Comparison of ENCODE assay signal across 8 cellular contexts in the genomic region with DNA sequence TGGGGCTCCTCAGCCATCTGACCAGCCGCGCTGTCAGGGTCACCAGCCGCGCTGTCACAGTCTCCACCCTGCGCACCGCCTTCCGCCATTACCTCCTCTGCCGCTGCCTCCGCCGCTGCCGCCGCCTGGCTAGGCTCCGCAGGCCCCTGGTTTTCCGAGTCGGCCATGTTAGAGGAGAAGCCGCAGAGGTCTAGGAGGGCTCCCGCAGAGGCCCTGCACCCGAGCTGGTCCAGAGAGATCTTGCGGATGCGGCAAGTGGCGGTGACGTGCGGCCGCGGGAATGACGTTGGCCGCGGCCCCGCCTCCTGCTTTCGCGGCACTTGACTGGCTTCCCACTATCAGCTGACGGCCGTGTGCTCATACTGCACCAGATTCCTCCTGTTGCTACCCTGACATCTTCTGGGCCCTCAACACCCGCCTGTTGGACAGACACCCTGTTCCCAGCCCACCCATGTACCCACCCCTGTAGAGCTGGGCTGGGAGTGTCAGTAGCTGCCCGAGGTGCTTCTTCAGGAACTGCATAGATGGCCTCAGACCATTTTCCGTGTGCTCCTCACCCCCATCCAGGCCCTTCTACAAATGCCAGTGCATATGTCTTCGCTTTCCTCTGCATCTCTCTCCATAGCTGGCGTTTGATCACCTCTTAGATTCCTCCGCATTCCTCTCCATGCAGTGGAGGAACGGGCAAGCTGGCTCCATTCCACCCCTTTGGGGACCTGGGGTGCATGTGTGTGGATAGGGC. TPM values are rescaled to one million over a fixed set of nuclear protein-coding genes. Genes with fewer than 3 reads are reported as not detected.
DNase-seq lines count a peak whose midpoint lies in the region; ATAC-seq, FAIRE-seq and TF ChIP-seq lines count a peak whose summit lies in the region.

A gene with protein sequence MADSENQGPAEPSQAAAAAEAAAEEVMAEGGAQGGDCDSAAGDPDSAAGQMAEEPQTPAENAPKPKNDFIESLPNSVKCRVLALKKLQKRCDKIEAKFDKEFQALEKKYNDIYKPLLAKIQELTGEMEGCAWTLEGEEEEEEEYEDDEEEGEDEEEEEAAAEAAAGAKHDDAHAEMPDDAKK (minus strand): TSS at position 242 of the 742 bp plus-strand sequence. CDS start 75 bp downstream, at position 167.

- TF ChIP-seq CTCF in AG04450 (IDR thresholded peaks at IDR 0.05; ENCODE audit: low read depth, low read length) (no peak), RWPE1 (conservative IDR thresholded peaks at IDR 0.05; ENCODE audit: low read depth) (no peak), glutamatergic neuron (IDR thresholded peaks at IDR 0.05; ENCODE audit: partially characterized antibody, unreplicated experiment) (no peak), ovary (IDR thresholded peaks at IDR 0.05) (no peak), tibial nerve (IDR thresholded peaks at IDR 0.05) (no peak)

- peaks cover 5% of the 10 kb centered on the region; the same call in 1 of the 2 replicates for H3K9me3 ChIP-seq in AG04450 (ENCODE audit: control insufficient read depth, insufficient read depth, low read length)
- no peaks in the 10 kb centered on the region for H3K9me3 ChIP-seq in ovary
- no peaks in the 10 kb centered on the region for H3K9me3 ChIP-seq in tibial nerve

- H3K27me3 ChIP-seq in AG04450 (ENCODE audit: control insufficient read depth, insufficient read depth, low read length) = no peaks in the 10 kb centered on the region
- H3K27me3 ChIP-seq in ovary = no peaks in the 10 kb centered on the region
- no peaks in the 10 kb centered on the region for H3K27me3 ChIP-seq in tibial nerve

- H3K9me3 Mint-ChIP-seq in activated naive CD4-positive, alpha-beta T cell treated with anti-CD3 and anti-CD28 coated beads, Interleukin-2, amount 10 ng/mL, durations not matched to agents 7 days and 5 days = no peaks in the 10 kb centered on the region
- peaks cover 8% of the 10 kb centered on the region for H3K9me3 Mint-ChIP-seq in glutamatergic neuron (ENCODE audit: unreplicated experiment)

- peak within 1 kb of the TSS; percentile 88 for H3K27ac Mint-ChIP-seq in activated naive CD4-positive, alpha-beta T cell treated with anti-CD3 and anti-CD28 coated beads, Interleukin-2, amount 10 ng/mL, durations not matched to agents 7 days and 5 days
- peak within 1 kb of the TSS; percentile 88 for H3K27ac Mint-ChIP-seq in glutamatergic neuron (ENCODE audit: unreplicated experiment)

- peak; percentile 28 for FAIRE-seq in GM19239 (lab: Jason Lieb, UNC)

- peaks cover 6% of the 10 kb centered on the region for H3K4me1 ChIP-seq in ovary (ENCODE audit: insufficient read depth)
- no peaks in the 10 kb centered on the region for H3K4me1 ChIP-seq in tibial nerve

- H3K36me3 ChIP-seq in ovary (no peaks in the 10 kb centered on the region), tibial nerve (peaks cover 0 to 16% (median 0%) of the 10 kb centered on the region in 3 donors)

- TF ChIP-seq POLR2A in ovary (IDR thresholded peaks at IDR 0.05) (peak; percentile 70), tibial nerve (IDR thresholded peaks at IDR 0.05) (peak; percentile 28 to 63)

- intact Hi-C loops in ovary (cut with DNase I) = no loop called here

- peak; percentile 84 for ATAC-seq in HG03457 (IDR thresholded peaks at IDR 0.05; ENCODE audit: unreplicated experiment)

- no peak for TF ChIP-seq EP300 in ovary (IDR thresholded peaks at IDR 0.05)
- TF ChIP-seq EP300 in tibial nerve (IDR thresholded peaks at IDR 0.05) = peak; percentile 27 to 81

- H3K36me3 Mint-ChIP-seq in activated naive CD4-positive, alpha-beta T cell treated with anti-CD3 and anti-CD28 coated beads, Interleukin-2, amount 10 ng/mL, durations not matched to agents 7 days and 5 days = peaks cover 15% of the 10 kb centered on the region
- no peaks in the 10 kb centered on the region for H3K36me3 Mint-ChIP-seq in glutamatergic neuron (ENCODE audit: unreplicated experiment)

- POLR2A ChIA-PET in AG04450 (lab: Yijun Ruan, JAX) (no interaction called here), RWPE1 (lab: Yijun Ruan, JAX; ENCODE audit: low non-redundant PET) (no interaction called here)

- peak within 1 kb of the TSS; percentile 81 for H3K4me3 Mint-ChIP-seq in activated naive CD4-positive, alpha-beta T cell treated with anti-CD3 and anti-CD28 coated beads, Interleukin-2, amount 10 ng/mL, durations not matched to agents 7 days and 5 days
- H3K4me3 Mint-ChIP-seq in glutamatergic neuron (ENCODE audit: unreplicated experiment) = peak within 1 kb of the TSS; percentile 91

- H3K4me1 Mint-ChIP-seq in activated naive CD4-positive, alpha-beta T cell treated with anti-CD3 and anti-CD28 coated beads, Interleukin-2, amount 10 ng/mL, durations not matched to agents 7 days and 5 days = peaks cover 14% of the 10 kb centered on the region
- H3K4me1 Mint-ChIP-seq in glutamatergic neuron (ENCODE audit: low read depth, unreplicated experiment) = no peaks in the 10 kb centered on the region

- CTCF ChIA-PET in AG04450 (lab: Charles Lee) (interaction anchor here (1.8 kb wide), 1 partner anchor 9 kb away, joined by 8 read pairs; no protein-coding TSS in a partner anchor), RWPE1 (lab: Yijun Ruan, JAX) (interaction anchor here (0.5 to 0.8 kb wide), 3 partner anchors 37 to 809 kb away, joined by 3 to 4 read pairs (median 3); no protein-coding TSS in a partner anchor)
- CTCF ChIA-PET in activated naive CD4-positive, alpha-beta T cell treated with anti-CD3 and anti-CD28 coated beads, Interleukin-2, amount 10 ng/mL, durations not matched to agents 7 days and 5 days (lab: Charles Lee) = interaction anchor here (0.6 kb wide), 1 partner anchor 158 kb away, joined by 3 read pairs; no protein-coding TSS in a partner anchor

- 55 to 67% (median 59%) methylated on average over 32 to 40 of the region's 40 CpGs for WGBS in ovary, 3 donors
- 43 to 74% methylated on average over 39 to 40 of the region's 40 CpGs for WGBS in tibial nerve, 2 donors

- no peaks in the 10 kb centered on the region for H3K27me3 Mint-ChIP-seq in activated naive CD4-positive, alpha-beta T cell treated with anti-CD3 and anti-CD28 coated beads, Interleukin-2, amount 10 ng/mL, durations not matched to agents 7 days and 5 days
- H3K27me3 Mint-ChIP-seq in glutamatergic neuron (ENCODE audit: unreplicated experiment) = peaks cover 5% of the 10 kb centered on the region

- peak within 1 kb of the TSS; percentile 73 for H3K4me3 ChIP-seq in AG04450 (ENCODE audit: low read depth, low read length)
- H3K4me3 ChIP-seq in ovary = peak within 1 kb of the TSS; percentile 58
- peak within 1 kb of the TSS; percentile 48 to 75 (median 55) for H3K4me3 ChIP-seq in tibial nerve

- no peak for DNase-seq in AG04450 (ENCODE audit: low read depth, low spot score)
- peak; percentile 22 for DNase-seq in GM19239 (ENCODE audit: insufficient read length, low spot score)
- peak; percentile 8 for DNase-seq in RWPE1 (ENCODE audit: low spot score)
- DNase-seq in activated naive CD4-positive, alpha-beta T cell treated with anti-CD3 and anti-CD28 coated beads, Interleukin-2, amount 10 ng/mL, durations not matched to agents 7 days and 5 days = peak; percentile 76
- peak; percentile 76 for DNase-seq in glutamatergic neuron
- peak; percentile 66 to 87 (median 82) for DNase-seq in ovary
- DNase-seq in tibial nerve (ENCODE audit: low spot score in 2 of 2) = peak; percentile 53 to 55

- H3K27ac ChIP-seq in AG04450 (ENCODE audit: low read depth, low read length) = peak within 1 kb of the TSS; percentile 65
- no peak within 1 kb of the TSS for H3K27ac ChIP-seq in RWPE1
- H3K27ac ChIP-seq in ovary = peak within 1 kb of the TSS; percentile 29 to 52
- peak within 1 kb of the TSS; percentile 78 to 91 (median 86) for H3K27ac ChIP-seq in tibial nerve

RNA-seq across cellular contexts. Expression of the gene that starts here (rescaled TPM):
- polyA plus RNA-seq in AG04450 (2011; rRNA removed) = 6.6 and 8.2 TPM in 2 replicates
- polyA minus RNA-seq in AG04450 (2011; rRNA and poly(A)+ RNA removed) = 2.1 and 2.9 TPM in 2 replicates
- total RNA-seq in glutamatergic neuron (ENCODE audit: unreplicated experiment) = 20.9 TPM
- 10 to 100 TPM in 5 of 7 donors, 1 to 10 TPM in 2; 9.1 to 18.3 (median 11.4) TPM for total RNA-seq in ovary
- polyA plus RNA-seq in ovary = 10 to 100 TPM in 1 of 2 donors, 1 to 10 TPM in 1; 7.6 to 16.3 TPM
- 10 to 100 TPM in 3 of 4 donors, 1 to 10 TPM in 1; 6.1 to 10.2 (median 10.0) TPM for total RNA-seq in tibial nerve
